Comparison of ENCODE assay signal across 8 cellular contexts in genomic region chr14:31229638-31230229, GRCh38. TPM values are rescaled to one million over a fixed set of nuclear protein-coding genes. Genes with fewer than 3 reads are reported as not detected.
A peak's percentile ranks its signal among the peaks of the same experiment; 100 is the strongest.
DNase-seq lines count a peak whose midpoint lies in the region; ATAC-seq and TF ChIP-seq lines count a peak whose summit lies in the region.

No MANE protein-coding gene starts in this region.

- H3K79me2 ChIP-seq in trophoblast cell (ENCODE audit: control insufficient read depth, insufficient read depth, low read length, poor library complexity) = no peaks in the 10 kb centered on the region

- no peak overlapping the region for H2BK5ac ChIP-seq in trophoblast cell (ENCODE audit: low read depth, low read length, poor library complexity)

- no peaks in the 10 kb centered on the region for H3K79me1 ChIP-seq in trophoblast cell (ENCODE audit: low read length)

- WGBS in trophoblast cell (ENCODE audit: extremely low coverage, insufficient coverage, insufficient read length) = no CpG with 5 or more reads among the region's 9 CpGs

- H2AFZ ChIP-seq in trophoblast cell (ENCODE audit: insufficient read depth, low read length, poor library complexity) = no peak overlapping the region

- no peak overlapping the region for H3K18ac ChIP-seq in trophoblast cell (ENCODE audit: low read length)

- no peak overlapping the region for H3K14ac ChIP-seq in trophoblast cell (ENCODE audit: low read length)

- no peak overlapping the region for H4K91ac ChIP-seq in trophoblast cell (ENCODE audit: low read depth, low read length)

- ATAC-seq in foreskin keratinocyte (peak; percentile 99), HG03139 (IDR thresholded peaks at IDR 0.05; ENCODE audit: unreplicated experiment) (no peak), GM21717 (IDR thresholded peaks at IDR 0.05; ENCODE audit: unreplicated experiment) (no peak)

- no peak overlapping the region for H2BK12ac ChIP-seq in trophoblast cell (ENCODE audit: low read length)

- H4K12ac ChIP-seq in trophoblast cell (ENCODE audit: low read depth, low read length) = no peak overlapping the region

- H2BK120ac ChIP-seq in trophoblast cell (ENCODE audit: insufficient read depth, low read length, poor library complexity) = no peak overlapping the region

- TF ChIP-seq CTCF in AG04449 (IDR thresholded peaks at IDR 0.05; ENCODE audit: insufficient read depth, low read length, missing control alignments) = no peak
- no peak for TF ChIP-seq CTCF in foreskin keratinocyte (conservative IDR thresholded peaks at IDR 0.05)
- no peak for TF ChIP-seq CTCF in GM10248 (IDR thresholded peaks at IDR 0.05; ENCODE audit: control extremely low read depth, extremely low read depth, low read depth, missing control alignments)

- H3K4me1 ChIP-seq in foreskin keratinocyte (peaks cover 8% of the 10 kb centered on the region), trophoblast cell (ENCODE audit: control insufficient read depth in 1 of 2, insufficient read depth in 2 of 2, low read length in 2 of 2) (peaks cover 0 to 2% of the 10 kb centered on the region in 2 experiments)

- CTCF ChIA-PET in AG04449 (lab: Yijun Ruan, JAX) (interaction anchor here (1.3 to 2.7 kb wide), 4 partner anchors 10 to 50 kb away, joined by 3 to 15 read pairs (median 6); partner anchors contain the start of gene HECTD1), GM10248 (lab: Yijun Ruan, JAX) (interaction anchor here (1.2 to 3.9 kb wide), 5 partner anchors 12 to 45 kb away, joined by 3 to 18 read pairs (median 6); partner anchors contain the start of gene HECTD1)

- H3K27me3 ChIP-seq in foreskin keratinocyte = no peaks in the 10 kb centered on the region
- H3K27me3 ChIP-seq in trophoblast cell (ENCODE audit: insufficient read depth, low read length) = no peaks in the 10 kb centered on the region

- no peak overlapping the region for H3K23ac ChIP-seq in trophoblast cell (ENCODE audit: low read length)

- no peak overlapping the region for H3K27ac ChIP-seq in foreskin keratinocyte
- H3K27ac ChIP-seq in trophoblast cell (ENCODE audit: low read depth, low read length) = no peak overlapping the region

- H3K36me3 ChIP-seq in trophoblast cell (ENCODE audit: control insufficient read depth in 1 of 2, insufficient read depth in 2 of 2, low read length in 2 of 2) = no peaks in the 10 kb centered on the region

- peak overlapping the region; percentile 32; the same call in 1 of the 2 replicates for H3K4me3 ChIP-seq in AG04449 (ENCODE audit: low read depth, low read length)
- no peak overlapping the region for H3K4me3 ChIP-seq in trophoblast cell (ENCODE audit: low read depth, low read length)

- no peak overlapping the region for H2AK5ac ChIP-seq in trophoblast cell (ENCODE audit: low read length)

- no peak overlapping the region for H3K4ac ChIP-seq in trophoblast cell (ENCODE audit: low read depth, low read length)

- POLR2A ChIA-PET in AG04449 (lab: Yijun Ruan, JAX) (interaction anchor here (0.6 to 1.4 kb wide), 2 partner anchors 22 to 880 kb away, joined by 3 to 4 read pairs; partner anchors contain the start of gene HECTD1), GM10248 (lab: Yijun Ruan, JAX) (no interaction called here)

- no peak overlapping the region for H3K9ac ChIP-seq in trophoblast cell (ENCODE audit: low read length)

- peak overlapping the region; percentile 51 for H3K4me2 ChIP-seq in trophoblast cell (ENCODE audit: low read length)

- no peaks in the 10 kb centered on the region for H3K9me3 ChIP-seq in trophoblast cell (ENCODE audit: insufficient read depth, low read depth, low read length)

- no peak overlapping the region for H4K8ac ChIP-seq in trophoblast cell (ENCODE audit: low read depth, low read length)

- peak; percentile 77 for DNase-seq in AG04449 (ENCODE audit: low read depth, low spot score)
- peak; percentile 65 for DNase-seq in HK-2 (ENCODE audit: unreplicated experiment)
- peak; percentile 79 for DNase-seq in SKM-1 treated with dmso at 0.1 percent for 144 hours (lab: John Stamatoyannopoulos, UW; ENCODE audit: unreplicated experiment)
- DNase-seq in foreskin keratinocyte = peak; percentile 91 to 92
- peak; percentile 90 to 98 for DNase-seq in trophoblast cell
- DNase-seq in GM10248 (ENCODE audit: extremely low spot score) = no peak

RNA-seq across cellular contexts. Expression of gene HECTD1, which starts 22.1 kb away (rescaled TPM):
- total RNA-seq in foreskin keratinocyte = 93.4 and 98.9 TPM in 2 replicates
- polyA plus RNA-seq in foreskin keratinocyte = 26.4 and 29.4 TPM in 2 replicates
- polyA plus RNA-seq in trophoblast cell (2013) = 91.2 and 91.6 TPM in 2 replicates
